ENCODE assay signal across 23 cellular contexts in genomic region chr2:118945921-118946320, GRCh38. TPM values are rescaled to one million over a fixed set of nuclear protein-coding genes. Genes with fewer than 3 reads are reported as not detected.
"Had no signal": no experiment of that assay in that cellular context is flagged by ENCODE, and none has a peak within 500 bp of the region (broad histone marks: within the 10 kb centered on the region; RNA-seq: fewer than 3 reads in every experiment).

No MANE protein-coding gene starts in this region.

- H3K27ac ChIP-seq: gastrocnemius medialis, lower lobe of right lung, neural progenitor cell, right lobe of liver, transverse colon had no signal

- H3K27ac Mint-ChIP-seq: activated naive CD8-positive, alpha-beta T cell treated with anti-CD3 and anti-CD28 coated beads, Interleukin-2, amount 10 ng/mL, durations not matched to agents 7 days and 5 days; brain; neural progenitor cell; T-helper 2 cell treated with Interferon-gamma antibody and Interleukin-4, amounts not matched to agents 5 μg/mL and 100 μg/mL, for 36 hours had no signal

- H3K4me3 ChIP-seq: gastrocnemius medialis, heart right ventricle, lower lobe of right lung, neural progenitor cell, right lobe of liver, smooth muscle cell, transverse colon had no signal

- H3K4me3 Mint-ChIP-seq: activated naive CD8-positive, alpha-beta T cell treated with anti-CD3 and anti-CD28 coated beads, Interleukin-2, amount 10 ng/mL, durations not matched to agents 7 days and 5 days; brain; neural progenitor cell; T-helper 2 cell treated with Interferon-gamma antibody and Interleukin-4, amounts not matched to agents 5 μg/mL and 100 μg/mL, for 36 hours had no signal

- H2AFZ ChIP-seq: neural progenitor cell had no signal

- DNase-seq: activated CD4-positive, alpha-beta T cell treated with anti-CD3 and anti-CD28 coated beads, Interleukin-2, amount 50 U/mL, for 4 hours; activated naive CD4-positive, alpha-beta T cell; activated naive CD8-positive, alpha-beta T cell treated with anti-CD3 and anti-CD28 coated beads, Interleukin-2, amount 10 ng/mL, durations not matched to agents 7 days and 5 days; activated T-cell treated with anti-CD3 and anti-CD28 coated beads for 4 hours; cortex of kidney; effector CD4-positive, alpha-beta T cell; gastrocnemius medialis; heart right ventricle; left cardiac atrium; lower lobe of right lung; right lobe of liver; stimulated activated CD4-positive, alpha-beta T cell treated with anti-CD3 and anti-CD28 coated beads, Interleukin-4, amount 100 ng/mL, for 4 hours; stimulated activated CD8-positive, alpha-beta memory T cell treated with anti-CD3 and anti-CD28 coated beads, Interleukin-4, amount 100 ng/mL, for 48 hours; stimulated activated naive CD8-positive, alpha-beta T cell treated with anti-CD3 and anti-CD28 coated beads, Interleukin-15, Interleukin-2, amounts not matched to agents 100 U/mL and 50 U/mL, for 24 hours; transverse colon had no signal

- H3K9ac ChIP-seq: neural progenitor cell had no signal

- H3K9me3 ChIP-seq: gastrocnemius medialis, heart right ventricle, lower lobe of right lung, right lobe of liver, transverse colon had no signal

- H3K36me3 ChIP-seq: gastrocnemius medialis, heart right ventricle, lower lobe of right lung, neural progenitor cell, right lobe of liver, transverse colon had no signal

- H3K4me1 Mint-ChIP-seq: brain, neural progenitor cell had no signal

- H3K36me3 Mint-ChIP-seq: activated naive CD8-positive, alpha-beta T cell treated with anti-CD3 and anti-CD28 coated beads, Interleukin-2, amount 10 ng/mL, durations not matched to agents 7 days and 5 days; brain; neural progenitor cell had no signal

- H3K4me1 ChIP-seq: gastrocnemius medialis, neural progenitor cell had no signal

- H3K9me3 Mint-ChIP-seq: activated naive CD8-positive, alpha-beta T cell treated with anti-CD3 and anti-CD28 coated beads, Interleukin-2, amount 10 ng/mL, durations not matched to agents 7 days and 5 days; brain; neural progenitor cell; T-helper 2 cell treated with Interferon-gamma antibody and Interleukin-4, amounts not matched to agents 5 μg/mL and 100 μg/mL, for 36 hours had no signal

- H3K27me3 ChIP-seq: gastrocnemius medialis, neural progenitor cell, right lobe of liver, transverse colon had no signal

- H3K4me2 ChIP-seq: neural progenitor cell, smooth muscle cell had no signal

- FAIRE-seq: endothelial cell of umbilical vein had no signal

RNA-seq across cellular contexts. Expression of gene MARCO, which starts 3.9 kb away (rescaled TPM):
- total RNA-seq: endothelial cell of umbilical vein, fibroblast of lung, osteocyte, pulmonary artery endothelial cell, smooth muscle cell had no signal
- polyA plus RNA-seq: endothelial cell of umbilical vein, fibroblast of lung, smooth muscle cell had no signal
